Comparison of ENCODE assay signal across 17 cellular contexts in genomic region chr6:158049055-158050028, GRCh38.
DNase-seq lines count a peak whose midpoint lies in the region; ATAC-seq, FAIRE-seq and TF ChIP-seq lines count a peak whose summit lies in the region.
"Had no signal": no experiment of that assay in that cellular context is flagged by ENCODE, and none has a peak within 500 bp of the region (broad histone marks: within the 10 kb centered on the region; RNA-seq: fewer than 3 reads in every experiment).

No MANE protein-coding gene starts in this region.

- H4K8ac ChIP-seq in mesenchymal stem cell (ENCODE audit: low read length) (no peak overlapping the region), mesendoderm (ENCODE audit: low read depth, low read length) (no peak overlapping the region)

- H3K27ac ChIP-seq in GM23338 (ENCODE audit: low read depth) = no peak overlapping the region
- no peak overlapping the region for H3K27ac ChIP-seq in mesenchymal stem cell (ENCODE audit: low read length, poor library complexity, severe bottlenecking)
- H3K27ac ChIP-seq in mesendoderm (ENCODE audit: low read depth, low read length) = no peak overlapping the region
- H3K27ac ChIP-seq: KMS-11, Peyer's patch, suprapubic skin had no signal

- no peaks in the 10 kb centered on the region for H3K9me2 ChIP-seq in GM23338 (ENCODE audit: insufficient read depth)

- TF ChIP-seq CTCF in GM23338 (conservative IDR thresholded peaks at IDR 0.05; ENCODE audit: low read depth in 2 of 2) (no peak), HFFc6 (IDR thresholded peaks at IDR 0.05) (no peak), bronchial epithelial cell (IDR thresholded peaks at IDR 0.05; ENCODE audit: insufficient read depth, low read length, severe bottlenecking) (no peak)

- H3K9ac ChIP-seq in mesenchymal stem cell (ENCODE audit: low read length) = no peak overlapping the region
- H3K9ac ChIP-seq in mesendoderm (ENCODE audit: low read length) = no peak overlapping the region
- H3K9ac ChIP-seq: KMS-11 had no signal

- DNase-seq in GM23338 (ENCODE audit: low spot score) = no peak
- DNase-seq in HFFc6 = no peak
- DNase-seq in bronchial epithelial cell (ENCODE audit: low read depth) = peak; percentile 49
- DNase-seq in mesenchymal stem cell = no peak
- no peak for DNase-seq in mesendoderm
- DNase-seq: activated gamma-delta T cell treated with Interleukin-2 at 50 U/mL for 16 hours; AML-193; NCI-H1092; NCI-H2171; NCI-H748 treated with DMSO at 0.1 percent for 48 hours; stimulated activated CD4-positive, alpha-beta T cell treated with anti-CD3 and anti-CD28 coated beads, Interleukin-2, amount 100 ng/mL, for 48 hours had no signal

- peak overlapping the region; percentile 12 for H4K91ac ChIP-seq in mesenchymal stem cell (ENCODE audit: low read length)

- no peak overlapping the region for H3K56ac ChIP-seq in mesendoderm (ENCODE audit: low read length)

- no peak overlapping the region for H2BK12ac ChIP-seq in mesenchymal stem cell (ENCODE audit: low read length in 2 of 2)

- no peak overlapping the region for H3K4me2 ChIP-seq in GM23338
- no peak overlapping the region for H3K4me2 ChIP-seq in mesenchymal stem cell (ENCODE audit: low read length, poor library complexity, severe bottlenecking)
- H3K4me2 ChIP-seq in mesendoderm (ENCODE audit: low read length) = no peak overlapping the region
- H3K4me2 ChIP-seq: KMS-11 had no signal

- H2BK120ac ChIP-seq in mesenchymal stem cell (ENCODE audit: low read depth, low read length) (no peak overlapping the region), mesendoderm (ENCODE audit: low read depth, low read length) (no peak overlapping the region)

- H2AK5ac ChIP-seq in mesenchymal stem cell (ENCODE audit: low read length, severe bottlenecking) (no peak overlapping the region), mesendoderm (ENCODE audit: low read length) (no peak overlapping the region)

- H2BK5ac ChIP-seq in mesenchymal stem cell (ENCODE audit: low read depth, low read length, poor library complexity, severe bottlenecking) (no peak overlapping the region), mesendoderm (ENCODE audit: low read length) (no peak overlapping the region)

- H2AFZ ChIP-seq in GM23338 (no peak overlapping the region), mesenchymal stem cell (ENCODE audit: low read depth, low read length) (no peak overlapping the region)

- H3K23ac ChIP-seq in mesenchymal stem cell (ENCODE audit: low read length in 2 of 2) = peak overlapping the region in 1 of 2 experiments; percentile 46
- no peak overlapping the region for H3K23ac ChIP-seq in mesendoderm (ENCODE audit: low read length)

- FAIRE-seq in bronchial epithelial cell (lab: Jason Lieb, UNC) = peak; percentile 79

- H3K9me3 Mint-ChIP-seq in GM23338 (no peaks in the 10 kb centered on the region), HFFc6 (no peaks in the 10 kb centered on the region)
- H3K9me3 Mint-ChIP-seq: WTC11 had no signal

- H3K4ac ChIP-seq in mesenchymal stem cell (ENCODE audit: low read depth in 1 of 2, low read length in 2 of 2) (no peak overlapping the region), mesendoderm (ENCODE audit: low read depth, low read length) (no peak overlapping the region)

- no peaks in the 10 kb centered on the region for H4K20me1 ChIP-seq in GM23338 (replicated peaks; ENCODE audit: insufficient read depth)

- H3K27ac Mint-ChIP-seq in GM23338 (peak overlapping the region; percentile 65), HFFc6 (peak overlapping the region; percentile 77)

- peaks cover 4% of the 10 kb centered on the region; the same call in 2 of the 3 replicates for H3K4me1 Mint-ChIP-seq in GM23338
- peaks cover 85% of the 10 kb centered on the region for H3K4me1 Mint-ChIP-seq in HFFc6 (ENCODE audit: low read depth)

- H3K79me1 ChIP-seq in mesenchymal stem cell (replicated peaks; ENCODE audit: low read length, poor library complexity, severe bottlenecking) (peaks cover 46% of the 10 kb centered on the region), mesendoderm (ENCODE audit: low read length) (no peaks in the 10 kb centered on the region)

- H3K18ac ChIP-seq in mesenchymal stem cell (ENCODE audit: low read depth in 1 of 2, low read length in 2 of 2) (no peak overlapping the region), mesendoderm (ENCODE audit: low read length) (no peak overlapping the region)

- no peaks in the 10 kb centered on the region for H3K36me3 ChIP-seq in GM23338 (ENCODE audit: insufficient read depth)
- H3K36me3 ChIP-seq in bronchial epithelial cell (ENCODE audit: control insufficient read depth, insufficient read depth, low read length) = peaks cover 1% of the 10 kb centered on the region
- peaks cover 61 to 71% of the 10 kb centered on the region in 2 experiments for H3K36me3 ChIP-seq in mesenchymal stem cell (ENCODE audit: control insufficient read depth in 1 of 2, insufficient read depth in 2 of 2, low read depth in 1 of 2, low read length in 2 of 2)
- no peaks in the 10 kb centered on the region for H3K36me3 ChIP-seq in mesendoderm (ENCODE audit: control insufficient read depth, insufficient read depth, low read length)
- H3K36me3 ChIP-seq: suprapubic skin had no signal

- no peaks in the 10 kb centered on the region for H3K9me3 ChIP-seq in mesenchymal stem cell (ENCODE audit: control insufficient read depth, low read length)
- H3K9me3 ChIP-seq: Peyer's patch, suprapubic skin had no signal

- H3K4me3 Mint-ChIP-seq in GM23338 (no peak overlapping the region), HFFc6 (no peak overlapping the region)
- H3K4me3 Mint-ChIP-seq: WTC11 had no signal

- H3K4me1 ChIP-seq in GM23338 (ENCODE audit: insufficient read depth) (no peaks in the 10 kb centered on the region), mesenchymal stem cell (ENCODE audit: control insufficient read depth, insufficient read depth, low read depth, low read length) (peaks cover 18% of the 10 kb centered on the region), mesendoderm (ENCODE audit: control insufficient read depth, low read depth, low read length) (no peaks in the 10 kb centered on the region)

- WGBS in mesenchymal stem cell = 93% methylated on average over 15 of the region's 17 CpGs
- no CpG with 5 or more reads among the region's 17 CpGs for WGBS in mesendoderm (ENCODE audit: extremely low coverage, insufficient coverage, low lambda C conversion rate)

- H3K4me3 ChIP-seq in GM23338 (no peak overlapping the region), bronchial epithelial cell (ENCODE audit: low read depth, low read length) (no peak overlapping the region), mesenchymal stem cell (ENCODE audit: insufficient read depth in 1 of 2, low read depth in 1 of 2, low read length in 2 of 2) (no peak overlapping the region), mesendoderm (ENCODE audit: low read length) (no peak overlapping the region)
- H3K4me3 ChIP-seq: Peyer's patch, suprapubic skin had no signal

- H3F3A ChIP-seq in GM23338 (replicated peaks; ENCODE audit: low read depth) = no peaks in the 10 kb centered on the region

- H3K27me3 ChIP-seq in GM23338 (ENCODE audit: insufficient read depth) (no peaks in the 10 kb centered on the region), bronchial epithelial cell (ENCODE audit: control insufficient read depth, insufficient read depth, low read length) (no peaks in the 10 kb centered on the region), mesenchymal stem cell (ENCODE audit: control insufficient read depth in 1 of 2, insufficient read depth in 1 of 2, low read length in 2 of 2) (no peaks in the 10 kb centered on the region), mesendoderm (ENCODE audit: insufficient read depth, low read length, poor library complexity) (no peaks in the 10 kb centered on the region)
- H3K27me3 ChIP-seq: Peyer's patch, suprapubic skin had no signal

- ATAC-seq in GM23338 (peak; percentile 43), HG02588 (IDR thresholded peaks at IDR 0.05; ENCODE audit: unreplicated experiment) (no peak), GM21576 (IDR thresholded peaks at IDR 0.05; ENCODE audit: unreplicated experiment) (no peak)
- ATAC-seq: WTC11 had no signal

- H2BK15ac ChIP-seq in mesenchymal stem cell (ENCODE audit: low read depth, poor library complexity, severe bottlenecking) = no peak overlapping the region
- no peak overlapping the region for H2BK15ac ChIP-seq in mesendoderm (replicated peaks; ENCODE audit: low read depth)

- H3K14ac ChIP-seq in mesenchymal stem cell (ENCODE audit: low read length in 2 of 2) = peak overlapping the region in 1 of 2 experiments; percentile 44

- H3K79me2 ChIP-seq in GM23338 (replicated peaks; ENCODE audit: insufficient read depth) (no peaks in the 10 kb centered on the region), mesendoderm (ENCODE audit: control insufficient read depth, insufficient read depth, low read length) (no peaks in the 10 kb centered on the region)

- H3K27me3 Mint-ChIP-seq in GM23338 (ENCODE audit: insufficient read depth, low read depth, poor library complexity) (peaks cover 19% of the 10 kb centered on the region), HFFc6 (ENCODE audit: insufficient read depth) (no peaks in the 10 kb centered on the region; the same call in 1 of the 2 replicates)

- no peak overlapping the region for H4K5ac ChIP-seq in mesendoderm (ENCODE audit: low read length)

- H3K36me3 Mint-ChIP-seq in GM23338 (ENCODE audit: low read depth) = peaks cover 16% of the 10 kb centered on the region
- H3K36me3 Mint-ChIP-seq in HFFc6 (ENCODE audit: low read depth) = peaks cover 75% of the 10 kb centered on the region
- H3K36me3 Mint-ChIP-seq: WTC11 had no signal

TF ChIP-seq in GM23338, 12 proteins besides CTCF, POLR2A, EP300 and RAD21 (continues in another document):
- TF ChIP-seq ZNF331 (CRISPR knock-in tag; IDR thresholded peaks at IDR 0.05; ENCODE audit: low read depth) (no peak), EZH2phosphoT487 (IDR thresholded peaks at IDR 0.05; ENCODE audit: unreplicated experiment) (no peak), POLR2AphosphoS5 (IDR thresholded peaks at IDR 0.05; ENCODE audit: low read depth) (no peak)
